15 cellular contexts compared by ENCODE assay signal in the genomic region with DNA sequence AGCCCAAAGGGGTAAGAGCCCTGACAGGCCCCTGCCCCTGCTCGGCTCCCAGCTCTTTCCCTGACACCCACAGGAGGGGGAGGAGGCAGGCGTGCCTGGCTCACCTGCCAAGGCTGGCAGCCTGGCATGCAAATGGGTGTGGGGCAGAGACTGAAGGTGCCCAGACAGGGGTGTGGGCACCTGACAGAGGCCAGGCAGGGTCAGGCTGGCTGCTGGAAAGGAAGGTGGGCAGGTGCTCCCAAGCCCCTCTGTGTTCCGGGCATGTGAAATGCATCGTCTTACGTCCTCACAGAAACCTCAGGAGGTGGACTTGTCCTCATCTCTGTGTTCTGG. TPM values are rescaled to one million over a fixed set of nuclear protein-coding genes. Genes with fewer than 3 reads are reported as not detected.
DNase-seq lines count a peak whose midpoint lies in the region; ATAC-seq and TF ChIP-seq lines count a peak whose summit lies in the region.
"Had no signal": no experiment of that assay in that cellular context is flagged by ENCODE, and none has a peak within 500 bp of the region (broad histone marks: within the 10 kb centered on the region; RNA-seq: fewer than 3 reads in every experiment).

No MANE protein-coding gene starts in this region.

- TF ChIP-seq RAD21 in IMR-90 (IDR thresholded peaks at IDR 0.05; ENCODE audit: low read length), result no peak

- no peak overlapping the region for H3K23ac ChIP-seq in IMR-90 (ENCODE audit: low read depth, low read length)

- H3K4me3 ChIP-seq in IMR-90 (ENCODE audit: insufficient read depth, low read depth, low read length) (no peak overlapping the region), esophagus (ENCODE audit: low read depth in 1 of 2, low read length in 2 of 2) (no peak overlapping the region), mucosa of descending colon (no peak overlapping the region), stomach (peak overlapping the region in 1 of 4 donors; percentile 23), coronary artery (no peak overlapping the region)
- H3K4me3 ChIP-seq: K562 had no signal

- no peak overlapping the region for H2AK9ac ChIP-seq in IMR-90 (replicated peaks; ENCODE audit: low read depth, low read length, poor library complexity)

- H2BK15ac ChIP-seq in IMR-90 (ENCODE audit: low read depth, low read length), result no peak overlapping the region

- intact Hi-C loops in IMR-90 (cut with micrococcal nuclease), result no loop called here
- intact Hi-C loops in mucosa of descending colon (cut with DNase I, micrococcal nuclease), result no loop called here
- intact Hi-C loops in stomach (cut with DNase I; ENCODE audit: low total_unique reads), result no loop called here
- intact Hi-C loops in left cardiac atrium (cut with DNase I), result no loop called here

- H4K5ac ChIP-seq in IMR-90 (ENCODE audit: low read depth, low read length), result no peak overlapping the region

- in situ Hi-C loops in IMR-90 (cut with MboI; ENCODE audit: low sequenced_read_pairs), result no loop called here

- no peak overlapping the region for H3K18ac ChIP-seq in IMR-90 (ENCODE audit: low read depth, low read length)

- H3K79me1 ChIP-seq in IMR-90 (ENCODE audit: low read depth in 1 of 2, low read length in 2 of 2), result no peaks in the 10 kb centered on the region

- TF ChIP-seq EP300 in stomach (IDR thresholded peaks at IDR 0.05), result no peak

- POLR2A ChIA-PET in IMR-90 (lab: Charles Lee; ENCODE audit: unreplicated experiment), result no interaction called here

- H3K9ac ChIP-seq in IMR-90 (ENCODE audit: low read depth, low read length), result no peak overlapping the region

- no peak overlapping the region for H3K4me2 ChIP-seq in IMR-90 (ENCODE audit: low read depth, low read length)

- dilution Hi-C loops in IMR-90 (cut with HindIII; ENCODE audit: low sequenced_read_pairs, unreplicated experiment), result no loop called here

- H4K8ac ChIP-seq in IMR-90 (ENCODE audit: low read depth in 2 of 2, low read length in 2 of 2), result no peak overlapping the region

- TF ChIP-seq CTCF in IMR-90 (conservative IDR thresholded peaks at IDR 0.05; ENCODE audit: low read depth, low read length) (no peak), mucosa of descending colon (IDR thresholded peaks at IDR 0.05) (no peak), stomach (IDR thresholded peaks at IDR 0.05) (no peak), coronary artery (IDR thresholded peaks at IDR 0.05) (no peak)

- H3K4ac ChIP-seq in IMR-90 (ENCODE audit: low read depth, low read length), result no peak overlapping the region

- no peak overlapping the region for H3K56ac ChIP-seq in IMR-90 (ENCODE audit: extremely low read depth, insufficient read depth, low read length)

- no peak overlapping the region for H2AK5ac ChIP-seq in IMR-90 (ENCODE audit: low read depth, low read length)

- H3K14ac ChIP-seq in IMR-90 (replicated peaks; ENCODE audit: low read depth, low read length), result no peak overlapping the region

- H2BK20ac ChIP-seq in IMR-90 (ENCODE audit: low read depth, low read length), result no peak overlapping the region

- H4K20me1 ChIP-seq in IMR-90 (ENCODE audit: insufficient read depth, low read length), result no peaks in the 10 kb centered on the region

- H3K27me3 ChIP-seq in IMR-90 (ENCODE audit: control insufficient read depth, insufficient read depth, low read length) (peaks cover 61% of the 10 kb centered on the region), esophagus (ENCODE audit: control insufficient read depth in 1 of 2, insufficient read depth in 2 of 2, low read length in 2 of 2) (no peaks in the 10 kb centered on the region), stomach (peaks cover 0 to 7% (median 0%) of the 10 kb centered on the region in 3 donors)

- no peak for TF ChIP-seq POLR2A in IMR-90 (IDR thresholded peaks at IDR 0.05; ENCODE audit: low read depth, low read length)
- TF ChIP-seq POLR2A in stomach (IDR thresholded peaks at IDR 0.05), result no peak

- no peak for ATAC-seq in IMR-90 (ENCODE audit: low read depth)
- ATAC-seq in mucosa of descending colon, result peak; percentile 60
- no peak for ATAC-seq in left cardiac atrium

- no peak overlapping the region for H3K27ac ChIP-seq in IMR-90 (ENCODE audit: insufficient read depth, low read length)
- H3K27ac ChIP-seq in esophagus (ENCODE audit: low read depth in 2 of 2, low read length in 1 of 2), result peak overlapping the region; percentile 81 to 86
- peak overlapping the region; percentile 83 to 87 (median 85) for H3K27ac ChIP-seq in stomach
- no peak overlapping the region for H3K27ac ChIP-seq in coronary artery

- no peaks in the 10 kb centered on the region for H3K4me1 ChIP-seq in IMR-90 (ENCODE audit: control insufficient read depth, insufficient read depth, low read length)
- H3K4me1 ChIP-seq in esophagus (ENCODE audit: control insufficient read depth in 2 of 2, insufficient read depth in 2 of 2, low read length in 1 of 2), result peaks cover 8 to 25% of the 10 kb centered on the region in 2 donors
- peaks cover 27% of the 10 kb centered on the region for H3K4me1 ChIP-seq in mucosa of descending colon (ENCODE audit: low read depth)
- peaks cover 13 to 45% (median 43%) of the 10 kb centered on the region in 4 donors for H3K4me1 ChIP-seq in stomach

- DNase-seq in IMR-90 (no peak), mucosa of descending colon (peak; percentile 68 to 82 (median 75)), stomach (peak; percentile 64), activated gamma-delta T cell (lab: John Stamatoyannopoulos, UW) (no peak), left cardiac atrium (no peak), coronary artery (ENCODE audit: low spot score) (no peak), NCI-H774 (lab: John Stamatoyannopoulos, UW) (no peak)
- DNase-seq: CD4-positive, CD25-positive, alpha-beta regulatory T cell; EL; NCI-H187; NCI-H69; NK-92 treated with Interleukin-12 subunit alpha and Interleukin-12 subunit beta, amount 100 ng/mL, for 24 hours; SIG-M5 had no signal

- H3K9me3 ChIP-seq in IMR-90 (ENCODE audit: control insufficient read depth, insufficient read depth, low read length), result no peaks in the 10 kb centered on the region
- H3K9me3 ChIP-seq in esophagus (ENCODE audit: control insufficient read depth in 2 of 2, insufficient read depth in 1 of 2, low read depth in 1 of 2, low read length in 1 of 2), result no peaks in the 10 kb centered on the region
- H3K9me3 ChIP-seq in mucosa of descending colon, result no peaks in the 10 kb centered on the region
- no peaks in the 10 kb centered on the region for H3K9me3 ChIP-seq in stomach

- no TSS peak for BruUV-seq in IMR-90 (replicated peaks; lab: Mats Ljungman, UMichigan)

- CTCF ChIA-PET in IMR-90 (lab: Yijun Ruan, JAX), result interaction anchor here (0.7 kb wide), 1 partner anchor 22 kb away, joined by 3 read pairs; no protein-coding TSS in a partner anchor

- WGBS in IMR-90 (ENCODE audit: extremely low coverage in 2 of 2, insufficient read length in 1 of 2), 2 experiments, result no CpG with 5 or more reads among the region's 5 CpGs
- 55 to 68% methylated on average over 5 of the region's 5 CpGs for WGBS in esophagus, 2 donors
- WGBS in stomach, 5 donors, result 40 to 57% (median 52%) methylated on average over 5 of the region's 5 CpGs

- H4K91ac ChIP-seq in IMR-90 (ENCODE audit: insufficient read depth, low read depth, low read length), result no peak overlapping the region

- no peak overlapping the region for H2BK120ac ChIP-seq in IMR-90 (ENCODE audit: low read depth, low read length)

- H3K36me3 ChIP-seq in IMR-90 (ENCODE audit: control insufficient read depth, insufficient read depth, low read length) (no peaks in the 10 kb centered on the region), esophagus (ENCODE audit: control insufficient read depth in 2 of 2, insufficient read depth in 2 of 2, low read length in 1 of 2) (no peaks in the 10 kb centered on the region), mucosa of descending colon (ENCODE audit: low read depth) (no peaks in the 10 kb centered on the region), stomach (no peaks in the 10 kb centered on the region)

- H3K9me1 ChIP-seq in IMR-90 (ENCODE audit: insufficient read depth, low read length), result no peaks in the 10 kb centered on the region

- no peak overlapping the region for H2BK5ac ChIP-seq in IMR-90 (ENCODE audit: low read depth, low read length, poor library complexity, severe bottlenecking)

- H2AFZ ChIP-seq in IMR-90 (replicated peaks; ENCODE audit: low read length, poor library complexity), result peak overlapping the region; percentile 21

TF ChIP-seq in IMR-90, 13 proteins besides CTCF, POLR2A, EP300 and RAD21:
- TF ChIP-seq MXI1 (IDR thresholded peaks at IDR 0.05; ENCODE audit: borderline replicate concordance, low read depth, low read length), result no peak
- TF ChIP-seq RCOR1 (IDR thresholded peaks at IDR 0.05; ENCODE audit: insufficient replicate concordance, low read length), result no peak
- TF ChIP-seq SMC3 (IDR thresholded peaks at IDR 0.05; ENCODE audit: low read depth, low read length), result no peak
- TF ChIP-seq MAFK (IDR thresholded peaks at IDR 0.05; ENCODE audit: low read depth, low read length), result no peak
TF ChIP-seq in IMR-90: peak in this region for 0.

RNA-seq across cellular contexts. Expression of a gene that starts 19.4 kb away (rescaled TPM):
- total RNA-seq in IMR-90 (2012; rRNA removed) (under 0.01 and 0.18 TPM in 2 replicates), mucosa of descending colon (100 to 1,000 TPM in 1 of 3 donors, 10 to 100 TPM in 2; 66.5 to 110 (median 84.5) TPM), stomach (100 to 1,000 TPM in 2 of 5 donors, 10 to 100 TPM in 3; 24.6 to 166 (median 66.5) TPM), left cardiac atrium (10 to 100 TPM; 37.6 to 68.2 TPM)
- polyA plus RNA-seq in IMR-90 (2012; rRNA removed) (0.23 and 0.24 TPM in 2 replicates), esophagus (10 to 100 TPM; 10.8 to 18.1 TPM), stomach (10 to 100 TPM in 1 of 3 donors, 1 to 10 TPM in 2; 6.0 to 11.8 (median 6.5) TPM)
- polyA plus RNA-seq in IMR-90 (2012; cell fraction: cytosol; rRNA removed), result 0.30 and 0.44 TPM in 2 replicates
- 0.78 and 0.86 TPM in 2 replicates for polyA plus RNA-seq in IMR-90 (2012; cell fraction: nucleus; rRNA removed; ENCODE audit: low replicate concordance)

Comparison
In these comparisons a context has a peak if more than half of its experiments do, and no peak if none do; other contexts are left out.
1. DNase-seq: peak in mucosa of descending colon (3 of 3) and stomach (single experiment); none in IMR-90 (single experiment), activated gamma-delta T cell (single experiment), left cardiac atrium (single experiment), coronary artery (single experiment) and NCI-H774 (single experiment).
2. H3K27ac ChIP-seq: peak in esophagus (2 of 2) and stomach (5 of 5); none in IMR-90 (single experiment) and coronary artery (0 of 2).
3. RNA of a gene that starts 19.4 kb away (total RNA-seq): 66.5 to 110 TPM in mucosa of descending colon, 37.6 to 68.2 TPM in left cardiac atrium and 24.6 to 166 TPM in stomach; under 0.01 to 0.18 TPM in IMR-90; every median in the first group is over 10 times any median in the second.